Comparison of ENCODE assay signal across 15 cellular contexts in genomic region chr11:61183645-61184044, GRCh38. TPM values are rescaled to one million over a fixed set of nuclear protein-coding genes. Genes with fewer than 3 reads are reported as not detected.
DNase-seq lines count a peak whose midpoint lies in the region; ATAC-seq and TF ChIP-seq lines count a peak whose summit lies in the region.
"Had no signal": no experiment of that assay in that cellular context is flagged by ENCODE, and none has a peak within 500 bp of the region (broad histone marks: within the 10 kb centered on the region; RNA-seq: fewer than 3 reads in every experiment).

No MANE protein-coding gene starts in this region.

- TF ChIP-seq POLR2A in IMR-90 (IDR thresholded peaks at IDR 0.05; ENCODE audit: low read depth, low read length) (no peak), testis (IDR thresholded peaks at IDR 0.05) (no peak)

- peak; percentile 32; the same call in 1 of the 2 replicates for TF ChIP-seq CTCF in AG04450 (IDR thresholded peaks at IDR 0.05; ENCODE audit: low read depth, low read length)
- TF ChIP-seq CTCF in IMR-90 (conservative IDR thresholded peaks at IDR 0.05; ENCODE audit: low read depth, low read length), result 0 out of 2 replicates have a peak, but pooled peaks have one; percentile 19
- TF ChIP-seq CTCF in epithelial cell of proximal tubule (conservative IDR thresholded peaks at IDR 0.05; ENCODE audit: low read depth, low read length), result peak; percentile 5
- TF ChIP-seq CTCF in neural progenitor cell (IDR thresholded peaks at IDR 0.05), result peak; percentile 4
- TF ChIP-seq CTCF in CD4-positive, alpha-beta T cell (IDR thresholded peaks at IDR 0.05), result no peak
- TF ChIP-seq CTCF in testis (IDR thresholded peaks at IDR 0.05), result no peak

- in situ Hi-C loops in IMR-90 (cut with MboI; ENCODE audit: low sequenced_read_pairs), result no loop called here

- CTCF ChIA-PET in AG04450 (lab: Charles Lee) (interaction anchor here (1.0 to 1.4 kb wide), 2 partner anchors 42 to 214 kb away, joined by 3 read pairs; no protein-coding TSS in a partner anchor), IMR-90 (lab: Yijun Ruan, JAX) (no interaction called here)
- CTCF ChIA-PET in CD4-positive, alpha-beta T cell (lab: Charles Lee), result interaction anchor here (1.9 kb wide), 1 partner anchor 214 kb away, joined by 6 read pairs; no protein-coding TSS in a partner anchor

- no peak overlapping the region for H2BK5ac ChIP-seq in IMR-90 (ENCODE audit: low read depth, low read length, poor library complexity, severe bottlenecking)

- no peak overlapping the region for H2AK5ac ChIP-seq in IMR-90 (ENCODE audit: low read depth, low read length)

- H3K36me3 Mint-ChIP-seq in neural progenitor cell, result no peaks in the 10 kb centered on the region
- H3K36me3 Mint-ChIP-seq in CD4-positive, alpha-beta T cell (ENCODE audit: low read depth), result no peaks in the 10 kb centered on the region

- H3K27me3 ChIP-seq in AG04450 (ENCODE audit: control insufficient read depth, insufficient read depth, low read length) (peaks cover 5% of the 10 kb centered on the region), IMR-90 (ENCODE audit: control insufficient read depth, insufficient read depth, low read length) (no peaks in the 10 kb centered on the region; the same call in none of the 2 replicates), neural progenitor cell (no peaks in the 10 kb centered on the region), testis (no peaks in the 10 kb centered on the region)
- H3K27me3 ChIP-seq in CD4-positive, alpha-beta T cell (ENCODE audit: control insufficient read depth, insufficient read depth, low read length), result no peaks in the 10 kb centered on the region

- H3K79me1 ChIP-seq in IMR-90 (ENCODE audit: low read depth in 1 of 2, low read length in 2 of 2), result no peaks in the 10 kb centered on the region

- H3K23ac ChIP-seq in IMR-90 (ENCODE audit: low read depth, low read length), result no peak overlapping the region

- no peak overlapping the region for H3K56ac ChIP-seq in IMR-90 (ENCODE audit: extremely low read depth, insufficient read depth, low read length)

- H3K14ac ChIP-seq in IMR-90 (replicated peaks; ENCODE audit: low read depth, low read length), result no peak overlapping the region

- ATAC-seq in IMR-90 (ENCODE audit: low read depth), result 0 out of 2 replicates have a peak, but pooled peaks have one; percentile 33
- no peak for ATAC-seq in CD4-positive, alpha-beta T cell (ENCODE audit: poor library complexity)
- ATAC-seq in GM21529 (IDR thresholded peaks at IDR 0.05; ENCODE audit: unreplicated experiment), result no peak
- ATAC-seq: K562 had no signal

- H3K9me1 ChIP-seq in IMR-90 (ENCODE audit: insufficient read depth, low read length), result no peaks in the 10 kb centered on the region

- peaks cover 3% of the 10 kb centered on the region for H3K4me1 Mint-ChIP-seq in neural progenitor cell
- no peaks in the 10 kb centered on the region for H3K4me1 Mint-ChIP-seq in CD4-positive, alpha-beta T cell (ENCODE audit: low read depth)

- H3K27ac Mint-ChIP-seq in neural progenitor cell, result no peak overlapping the region
- H3K27ac Mint-ChIP-seq in CD4-positive, alpha-beta T cell, result no peak overlapping the region

- no peak overlapping the region for H2BK20ac ChIP-seq in IMR-90 (ENCODE audit: low read depth, low read length)

- POLR2A ChIA-PET in AG04450 (lab: Yijun Ruan, JAX) (interaction anchor here (0.6 kb wide), 1 partner anchor 213 kb away, joined by 7 read pairs; no protein-coding TSS in a partner anchor), IMR-90 (lab: Charles Lee; ENCODE audit: unreplicated experiment) (no interaction called here)
- POLR2A ChIA-PET in CD4-positive, alpha-beta T cell (lab: Charles Lee), result no interaction called here

- H3F3A ChIP-seq in neural progenitor cell (ENCODE audit: low read depth), result no peaks in the 10 kb centered on the region

- H2AK9ac ChIP-seq in IMR-90 (replicated peaks; ENCODE audit: low read depth, low read length, poor library complexity), result no peak overlapping the region

- dilution Hi-C loops in IMR-90 (cut with HindIII; ENCODE audit: low sequenced_read_pairs, unreplicated experiment), result no loop called here

- H4K20me1 ChIP-seq in IMR-90 (ENCODE audit: insufficient read depth, low read length) (no peaks in the 10 kb centered on the region), neural progenitor cell (ENCODE audit: low read depth) (no peaks in the 10 kb centered on the region)

- no peak overlapping the region for H3K4me2 ChIP-seq in IMR-90 (ENCODE audit: low read depth, low read length)
- no peak overlapping the region for H3K4me2 ChIP-seq in neural progenitor cell

- no peak overlapping the region for H3K18ac ChIP-seq in IMR-90 (ENCODE audit: low read depth, low read length)

- H3K27me3 Mint-ChIP-seq in neural progenitor cell (ENCODE audit: insufficient read depth, low read depth), result peaks cover 3% of the 10 kb centered on the region
- no peaks in the 10 kb centered on the region for H3K27me3 Mint-ChIP-seq in CD4-positive, alpha-beta T cell

- no peak for TF ChIP-seq RAD21 in IMR-90 (IDR thresholded peaks at IDR 0.05; ENCODE audit: low read length)

- H4K8ac ChIP-seq in IMR-90 (ENCODE audit: low read depth in 2 of 2, low read length in 2 of 2), result no peak overlapping the region

- no peak overlapping the region for H2AFZ ChIP-seq in IMR-90 (replicated peaks; ENCODE audit: low read length, poor library complexity)
- H2AFZ ChIP-seq in neural progenitor cell (replicated peaks), result no peak overlapping the region

- H3K9me3 ChIP-seq in AG04450 (ENCODE audit: control insufficient read depth, insufficient read depth, low read length) (no peaks in the 10 kb centered on the region), IMR-90 (ENCODE audit: control insufficient read depth, insufficient read depth, low read length) (no peaks in the 10 kb centered on the region), neural progenitor cell (ENCODE audit: low read depth) (no peaks in the 10 kb centered on the region), testis (no peaks in the 10 kb centered on the region)
- no peaks in the 10 kb centered on the region for H3K9me3 ChIP-seq in CD4-positive, alpha-beta T cell (ENCODE audit: control insufficient read depth, low read length)

- no peaks in the 10 kb centered on the region for H3K4me1 ChIP-seq in IMR-90 (ENCODE audit: control insufficient read depth, insufficient read depth, low read length)
- H3K4me1 ChIP-seq in neural progenitor cell, result no peaks in the 10 kb centered on the region
- H3K4me1 ChIP-seq in testis, result no peaks in the 10 kb centered on the region

- no TSS peak for BruUV-seq in IMR-90 (replicated peaks; lab: Mats Ljungman, UMichigan)

- H4K91ac ChIP-seq in IMR-90 (ENCODE audit: insufficient read depth, low read depth, low read length), result no peak overlapping the region

- H3K36me3 ChIP-seq in IMR-90 (ENCODE audit: control insufficient read depth, insufficient read depth, low read length), result no peaks in the 10 kb centered on the region
- H3K36me3 ChIP-seq in neural progenitor cell, result no peaks in the 10 kb centered on the region
- no peaks in the 10 kb centered on the region for H3K36me3 ChIP-seq in testis (ENCODE audit: low read depth, missing control alignments)

- no peak overlapping the region for H3K4me3 Mint-ChIP-seq in neural progenitor cell
- H3K4me3 Mint-ChIP-seq in CD4-positive, alpha-beta T cell, result no peak overlapping the region

- no peak overlapping the region for H3K4ac ChIP-seq in IMR-90 (ENCODE audit: low read depth, low read length)

- no peak overlapping the region for H3K4me3 ChIP-seq in AG04450 (ENCODE audit: low read depth, low read length)
- H3K4me3 ChIP-seq in IMR-90 (ENCODE audit: insufficient read depth, low read depth, low read length), result no peak overlapping the region
- H3K4me3 ChIP-seq in epithelial cell of proximal tubule (ENCODE audit: low read depth, low read length), result no peak overlapping the region
- H3K4me3 ChIP-seq in neural progenitor cell, result no peak overlapping the region
- H3K4me3 ChIP-seq in testis, result no peak overlapping the region
- H3K4me3 ChIP-seq: K562 had no signal

- no peak overlapping the region for H3K27ac ChIP-seq in AG04450 (ENCODE audit: low read depth, low read length)
- no peak overlapping the region for H3K27ac ChIP-seq in IMR-90 (ENCODE audit: insufficient read depth, low read length)
- H3K27ac ChIP-seq in neural progenitor cell, result no peak overlapping the region
- no peak overlapping the region for H3K27ac ChIP-seq in CD4-positive, alpha-beta T cell (ENCODE audit: low read depth, low read length)
- no peak overlapping the region for H3K27ac ChIP-seq in testis
- H3K27ac ChIP-seq: C4-2B had no signal

- DNase-seq in AG04450 (ENCODE audit: low read depth, low spot score), result no peak
- no peak for DNase-seq in IMR-90
- no peak for DNase-seq in epithelial cell of proximal tubule (ENCODE audit: low read depth)
- no peak for DNase-seq in neural progenitor cell (ENCODE audit: low spot score)
- DNase-seq in ureter (ENCODE audit: low spot score), result no peak
- no peak for DNase-seq in CD4-positive, alpha-beta T cell
- DNase-seq in testis, result no peak
- DNase-seq: 8988T, COR-L47, NCI-H2107, NCI-H446, NCI-H774 had no signal

- H4K5ac ChIP-seq in IMR-90 (ENCODE audit: low read depth, low read length), result no peak overlapping the region

- H3K79me2 ChIP-seq in neural progenitor cell (ENCODE audit: low read depth), result no peaks in the 10 kb centered on the region

- H3K9ac ChIP-seq in IMR-90 (ENCODE audit: low read depth, low read length) (no peak overlapping the region), neural progenitor cell (no peak overlapping the region)

- no peak overlapping the region for H2BK120ac ChIP-seq in IMR-90 (ENCODE audit: low read depth, low read length)

- WGBS in IMR-90 (ENCODE audit: extremely low coverage in 2 of 2, insufficient read length in 1 of 2), 2 experiments, result 56% methylated on average over 1 of the region's 4 CpGs; no CpG with 5 or more reads in 1 of the 2 experiments
- WGBS in testis, 2 donors, result 90 to 94% methylated on average over 4 of the region's 4 CpGs

- H3K9me3 Mint-ChIP-seq in neural progenitor cell, result no peaks in the 10 kb centered on the region
- no peaks in the 10 kb centered on the region for H3K9me3 Mint-ChIP-seq in CD4-positive, alpha-beta T cell

- intact Hi-C loops in IMR-90 (cut with micrococcal nuclease), result no loop called here
- intact Hi-C loops in CD4-positive, alpha-beta T cell (cut with DNase I, micrococcal nuclease), result no loop called here
- intact Hi-C loops in testis (cut with DNase I; ENCODE audit: low total_unique reads), result no loop called here

- no peak overlapping the region for H2BK15ac ChIP-seq in IMR-90 (ENCODE audit: low read depth, low read length)

RNA-seq across cellular contexts. Expression of gene PGA3, which starts 19.7 kb away (rescaled TPM):
- polyA plus RNA-seq in AG04450 (2011; rRNA removed) (0.99 and 1.8 TPM in 2 replicates), IMR-90 (2012; rRNA removed) (not detected in 2 replicates), testis (ENCODE audit: insufficient read depth, low read depth, low replicate concordance) (1.7 TPM)
- 1.7 and 2.0 TPM in 2 replicates for polyA minus RNA-seq in AG04450 (2011; rRNA and poly(A)+ RNA removed)
- total RNA-seq in IMR-90 (2012; rRNA removed) (0.18 TPM in 1 of 2 replicates, not detected in the other), epithelial cell of proximal tubule (not detected in 2 replicates), neural progenitor cell (ENCODE audit: low replicate concordance) (0.28 TPM in 1 of 2 replicates, not detected in the other), ureter (not detected), testis (1 to 10 TPM in 1 of 2 donors, under 1 TPM in 1; 0.31 to 1.7 TPM)
- polyA plus RNA-seq in IMR-90 (2012; cell fraction: cytosol; rRNA removed), result 0.10 TPM in 1 of 2 replicates, not detected in the other
- polyA plus RNA-seq in IMR-90 (2012; cell fraction: nucleus; rRNA removed; ENCODE audit: low replicate concordance), result not detected in 2 replicates
- total RNA-seq in CD4-positive, alpha-beta T cell, result not detected
- polyA plus RNA-seq: K562 had no signal

RNA-seq across cellular contexts. Expression of gene VPS37C, which starts 22.4 kb away (rescaled TPM):
- polyA plus RNA-seq in AG04450 (2011; rRNA removed) (9.1 and 10.9 TPM in 2 replicates), IMR-90 (2012; rRNA removed) (13.2 and 14.1 TPM in 2 replicates), testis (ENCODE audit: insufficient read depth, low read depth, low replicate concordance) (36.9 TPM)
- polyA minus RNA-seq in AG04450 (2011; rRNA and poly(A)+ RNA removed), result 5.2 and 5.7 TPM in 2 replicates
- total RNA-seq in IMR-90 (2012; rRNA removed) (3.2 and 3.6 TPM in 2 replicates), epithelial cell of proximal tubule (15.7 and 21.5 TPM in 2 replicates), neural progenitor cell (ENCODE audit: low replicate concordance) (9.9 and 19.9 TPM in 2 replicates), ureter (30.8 TPM), testis (10 to 100 TPM; 29.1 to 31.0 TPM)
- polyA plus RNA-seq in IMR-90 (2012; cell fraction: cytosol; rRNA removed), result 11.1 and 14.1 TPM in 2 replicates
- polyA plus RNA-seq in IMR-90 (2012; cell fraction: nucleus; rRNA removed; ENCODE audit: low replicate concordance), result 29.3 and 30.3 TPM in 2 replicates
- total RNA-seq in CD4-positive, alpha-beta T cell, result 1 to 10 TPM; 1.8 to 2.0 TPM

RNA-seq across cellular contexts. Expression of gene PGA4, which starts 38.5 kb away (rescaled TPM):
- polyA plus RNA-seq in AG04450 (2011; rRNA removed) (0.82 and 1.1 TPM in 2 replicates), IMR-90 (2012; rRNA removed) (not detected in 2 replicates), testis (ENCODE audit: insufficient read depth, low read depth, low replicate concordance) (7.2 TPM)
- 1.6 and 2.3 TPM in 2 replicates for polyA minus RNA-seq in AG04450 (2011; rRNA and poly(A)+ RNA removed)
- total RNA-seq in IMR-90 (2012; rRNA removed) (not detected in 2 replicates), epithelial cell of proximal tubule (not detected in 2 replicates), neural progenitor cell (ENCODE audit: low replicate concordance) (0.31 and 0.41 TPM in 2 replicates), ureter (not detected), testis (under 1 TPM in 1 of 2 donors, not detected in 1; 0.56 TPM)
- polyA plus RNA-seq in IMR-90 (2012; cell fraction: cytosol; rRNA removed), result 0.16 TPM in 1 of 2 replicates, not detected in the other
- polyA plus RNA-seq in IMR-90 (2012; cell fraction: nucleus; rRNA removed; ENCODE audit: low replicate concordance), result 0.07 TPM in 1 of 2 replicates, not detected in the other
- total RNA-seq in CD4-positive, alpha-beta T cell, result not detected
- total RNA-seq: K562 had no signal
- polyA plus RNA-seq: K562 had no signal

RNA-seq across cellular contexts. Expression of gene PGA5, which starts 57.3 kb away (rescaled TPM):
- polyA plus RNA-seq in AG04450 (2011; rRNA removed) (2.1 and 2.8 TPM in 2 replicates), IMR-90 (2012; rRNA removed) (0.17 TPM in 1 of 2 replicates, not detected in the other), testis (ENCODE audit: insufficient read depth, low read depth, low replicate concordance) (1.5 TPM)
- 1.1 TPM in 2 replicates for polyA minus RNA-seq in AG04450 (2011; rRNA and poly(A)+ RNA removed)
- total RNA-seq in IMR-90 (2012; rRNA removed) (not detected in 2 replicates), epithelial cell of proximal tubule (not detected in 2 replicates), neural progenitor cell (ENCODE audit: low replicate concordance) (0.19 TPM in 1 of 2 replicates, not detected in the other), ureter (not detected), testis (under 1 TPM; 0.39 to 0.43 TPM)
- 0.14 TPM in 1 of 2 replicates, not detected in the other for polyA plus RNA-seq in IMR-90 (2012; cell fraction: cytosol; rRNA removed)
- polyA plus RNA-seq in IMR-90 (2012; cell fraction: nucleus; rRNA removed; ENCODE audit: low replicate concordance), result 0.04 TPM in 1 of 2 replicates, not detected in the other
- not detected for total RNA-seq in CD4-positive, alpha-beta T cell
- total RNA-seq: K562 had no signal
- polyA plus RNA-seq: K562 had no signal

Comparison
In these comparisons a context has a peak if more than half of its experiments do, and no peak if none do; other contexts are left out.
1. CTCF ChIP-seq: peak in AG04450 (single experiment), IMR-90 (single experiment), epithelial cell of proximal tubule (single experiment) and neural progenitor cell (single experiment); none in CD4-positive, alpha-beta T cell (single experiment) and testis (0 of 3).